16 cellular contexts compared by ENCODE assay signal in genomic region chr4:78767350-78767749, GRCh38. TPM values are rescaled to one million over a fixed set of nuclear protein-coding genes. Genes with fewer than 3 reads are reported as not detected.
DNase-seq lines count a peak whose midpoint lies in the region; ATAC-seq and TF ChIP-seq lines count a peak whose summit lies in the region.
"Had no signal": no experiment of that assay in that cellular context is flagged by ENCODE, and none has a peak within 500 bp of the region (broad histone marks: within the 10 kb centered on the region; RNA-seq: fewer than 3 reads in every experiment).

No MANE protein-coding gene starts in this region.

- H3K36me3 Mint-ChIP-seq in CD8-positive, alpha-beta memory T cell: no peaks in the 10 kb centered on the region
- H3K36me3 Mint-ChIP-seq: CD14-positive monocyte had no signal

- peak overlapping the region; percentile 46 for H3K4me2 ChIP-seq in Loucy (ENCODE audit: low read depth, low read length, poor library complexity, severe bottlenecking)

- H3K27ac ChIP-seq in CD8-positive, alpha-beta memory T cell (ENCODE audit: low read depth, low read length): no peak overlapping the region
- H3K27ac ChIP-seq: colonic mucosa, stomach had no signal

- no peaks in the 10 kb centered on the region for H3K9me3 ChIP-seq in Loucy (ENCODE audit: insufficient read depth, low read depth, low read length)
- no peaks in the 10 kb centered on the region for H3K9me3 ChIP-seq in CD8-positive, alpha-beta memory T cell (ENCODE audit: low read length)
- H3K9me3 ChIP-seq: colonic mucosa, stomach had no signal

- POLR2A ChIA-PET in CD8-positive, alpha-beta memory T cell (lab: Charles Lee): no interaction called here

- no peaks in the 10 kb centered on the region for H3K4me1 Mint-ChIP-seq in CD8-positive, alpha-beta memory T cell

- no peaks in the 10 kb centered on the region for H3K9me3 Mint-ChIP-seq in CD8-positive, alpha-beta memory T cell
- H3K9me3 Mint-ChIP-seq: CD14-positive monocyte had no signal

- H3F3A ChIP-seq in Loucy (ENCODE audit: low read depth): peaks cover 4% of the 10 kb centered on the region; the same call in 1 of the 2 replicates

- no peak for TF ChIP-seq CTCF in Loucy (conservative IDR thresholded peaks at IDR 0.05; ENCODE audit: low read length)

- peaks cover 3 to 4% of the 10 kb centered on the region in 2 donors for H3K27me3 Mint-ChIP-seq in CD8-positive, alpha-beta memory T cell

- no peak overlapping the region for H3K4me3 ChIP-seq in Loucy (ENCODE audit: low read length, poor library complexity, severe bottlenecking)
- no peak overlapping the region for H3K4me3 ChIP-seq in CD8-positive, alpha-beta memory T cell (ENCODE audit: low read length)
- H3K4me3 ChIP-seq: colonic mucosa, stomach had no signal

- peaks cover 47% of the 10 kb centered on the region for H3K4me1 ChIP-seq in Loucy (ENCODE audit: insufficient read depth, low read length, poor library complexity, severe bottlenecking)
- no peaks in the 10 kb centered on the region for H3K4me1 ChIP-seq in CD8-positive, alpha-beta memory T cell (ENCODE audit: insufficient read depth, low read length)
- H3K4me1 ChIP-seq: colonic mucosa, stomach had no signal

- CTCF ChIA-PET in CD8-positive, alpha-beta memory T cell (lab: Charles Lee): no interaction called here

- peak overlapping the region; percentile 12 for H3K9ac ChIP-seq in Loucy (ENCODE audit: low read depth, low read length, poor library complexity, severe bottlenecking)

- H3K27me3 ChIP-seq in Loucy (ENCODE audit: insufficient read depth, low read length, poor library complexity, severe bottlenecking): no peaks in the 10 kb centered on the region
- no peaks in the 10 kb centered on the region for H3K27me3 ChIP-seq in CD8-positive, alpha-beta memory T cell (ENCODE audit: insufficient read depth, low read length, poor library complexity, severe bottlenecking)
- H3K27me3 ChIP-seq: colonic mucosa, stomach had no signal

- peak; percentile 45 for ATAC-seq in GM18520 (IDR thresholded peaks at IDR 0.05; ENCODE audit: unreplicated experiment)
- peak; percentile 71 for ATAC-seq in GM21423 (IDR thresholded peaks at IDR 0.05; ENCODE audit: unreplicated experiment)
- peak; percentile 58 for ATAC-seq in HG03045 (IDR thresholded peaks at IDR 0.05; ENCODE audit: unreplicated experiment)
- ATAC-seq: left cardiac atrium had no signal

- H4K20me1 ChIP-seq in Loucy (ENCODE audit: insufficient read depth, low read length, poor library complexity, severe bottlenecking): no peaks in the 10 kb centered on the region

- H3K4me3 Mint-ChIP-seq in CD8-positive, alpha-beta memory T cell: no peak overlapping the region
- H3K4me3 Mint-ChIP-seq: CD14-positive monocyte had no signal

- no peak overlapping the region for H3K27ac Mint-ChIP-seq in CD8-positive, alpha-beta memory T cell
- H3K27ac Mint-ChIP-seq: CD14-positive monocyte had no signal

- no peaks in the 10 kb centered on the region for H3K36me3 ChIP-seq in Loucy (ENCODE audit: insufficient read depth, low read length)
- H3K36me3 ChIP-seq in CD8-positive, alpha-beta memory T cell (ENCODE audit: insufficient read depth, low read length): no peaks in the 10 kb centered on the region
- H3K36me3 ChIP-seq: colonic mucosa, stomach had no signal

- no peak for DNase-seq in NK-92 (lab: John Stamatoyannopoulos, UW; ENCODE audit: unreplicated experiment)
- DNase-seq in NCI-H1417 (lab: John Stamatoyannopoulos, UW): no peak
- no peak for DNase-seq in activated CD4-positive, CD25-positive, alpha-beta regulatory T cell (lab: John Stamatoyannopoulos, UW)
- no peak for DNase-seq in CD8-positive, alpha-beta memory T cell
- DNase-seq: activated CD4-positive, alpha-beta T cell treated with anti-CD3 and anti-CD28 coated beads, Interleukin-2, amount 50 U/mL, for 48 hours; activated naive CD4-positive, alpha-beta T cell treated with anti-CD3 and anti-CD28 coated beads, Interleukin-2, amount 50 U/mL, for 16 hours; colonic mucosa; left cardiac atrium; NCI-H1694; stomach; T-helper 1 cell had no signal

- H3K79me2 ChIP-seq in Loucy (ENCODE audit: insufficient read depth, low read length): no peaks in the 10 kb centered on the region

- H3K9me2 ChIP-seq in Loucy (replicated peaks; ENCODE audit: low read depth, low read length): no peaks in the 10 kb centered on the region

- peak overlapping the region; percentile 21 for H2AFZ ChIP-seq in Loucy (ENCODE audit: low read length)

RNA-seq across cellular contexts. Expression of gene BMP2K, which starts 8.8 kb away (rescaled TPM):
- total RNA-seq in CD8-positive, alpha-beta memory T cell: 10 to 100 TPM; 20.1 to 20.7 TPM
- 1.6 TPM for polyA plus RNA-seq in CD8-positive, alpha-beta memory T cell
